Comparison of ENCODE assay signal across 17 cellular contexts in genomic region chr18:45332911-45333310, GRCh38.
DNase-seq lines count a peak whose midpoint lies in the region; ATAC-seq, FAIRE-seq and TF ChIP-seq lines count a peak whose summit lies in the region.
"Had no signal": no experiment of that assay in that cellular context is flagged by ENCODE, and none has a peak within 500 bp of the region (broad histone marks: within the 10 kb centered on the region; RNA-seq: fewer than 3 reads in every experiment).

No MANE protein-coding gene starts in this region.

- H3K79me2 ChIP-seq in keratinocyte (ENCODE audit: control insufficient read depth, insufficient read depth, low read length): no peaks in the 10 kb centered on the region

- H3K9me1 ChIP-seq in keratinocyte (ENCODE audit: control insufficient read depth, extremely low read depth, insufficient read depth, low read length): no peaks in the 10 kb centered on the region

- no peak for TF ChIP-seq POLR2A in uterus (IDR thresholded peaks at IDR 0.05)

- no peak for TF ChIP-seq CTCF in AG10803 (conservative IDR thresholded peaks at IDR 0.05; ENCODE audit: low read length)
- no peak for TF ChIP-seq CTCF in keratinocyte (optimal IDR thresholded peaks at IDR 0.05 in 1 of 3, IDR thresholded peaks at IDR 0.05 in 1 of 3, conservative IDR thresholded peaks at IDR 0.05 in 1 of 3; ENCODE audit: extremely low read depth in 1 of 3, insufficient read depth in 2 of 3, low read length in 3 of 3)
- TF ChIP-seq CTCF in psoas muscle (IDR thresholded peaks at IDR 0.05): no peak
- TF ChIP-seq CTCF in uterus (IDR thresholded peaks at IDR 0.05): no peak

- ATAC-seq in psoas muscle (no peak), HG02678 (IDR thresholded peaks at IDR 0.05; ENCODE audit: unreplicated experiment) (no peak)

- no peak overlapping the region for H3K4me2 ChIP-seq in keratinocyte (ENCODE audit: control insufficient read depth, extremely low read depth, insufficient read depth, low read depth, low read length)

- H3K27ac ChIP-seq in keratinocyte (ENCODE audit: control insufficient read depth, insufficient read depth, low read length): no peak overlapping the region
- peak overlapping the region; percentile 91 for H3K27ac ChIP-seq in psoas muscle
- H3K27ac ChIP-seq in uterus: no peak overlapping the region
- H3K27ac ChIP-seq: C4-2B had no signal

- no peaks in the 10 kb centered on the region for H3K36me3 ChIP-seq in keratinocyte (ENCODE audit: control insufficient read depth in 2 of 2, extremely low read depth in 1 of 2, insufficient read depth in 2 of 2, low read length in 2 of 2)
- H3K36me3 ChIP-seq in psoas muscle (ENCODE audit: insufficient read depth in 1 of 2, low read depth in 1 of 2): no peaks in the 10 kb centered on the region
- no peaks in the 10 kb centered on the region for H3K36me3 ChIP-seq in uterus

- H3K27me3 ChIP-seq in keratinocyte (ENCODE audit: control insufficient read depth, extremely low read depth, insufficient read depth, low read length): no peaks in the 10 kb centered on the region
- no peaks in the 10 kb centered on the region for H3K27me3 ChIP-seq in psoas muscle (ENCODE audit: insufficient read depth in 3 of 3, low read length in 2 of 3)
- no peaks in the 10 kb centered on the region for H3K27me3 ChIP-seq in uterus

- dilution Hi-C loops in keratinocyte (cut with MboI; ENCODE audit: extremely low pct_ligation_motif_present, low sequenced_read_pairs): no loop called here

- DNase-seq in AG10803 (ENCODE audit: low read depth): peak; percentile 45
- peak; percentile 34 for DNase-seq in GM03348 (ENCODE audit: low spot score)
- DNase-seq in keratinocyte (ENCODE audit: low read depth, low spot score): no peak
- DNase-seq in psoas muscle: no peak
- DNase-seq in NOMO-1 (lab: John Stamatoyannopoulos, UW; ENCODE audit: unreplicated experiment in 2 of 2): no peak
- DNase-seq in uterus: no peak
- DNase-seq: ACHN; AML-193; Caco-2; CD4-positive, alpha-beta T cell; GDM1; H9 had no signal

- no peak overlapping the region for H2AFZ ChIP-seq in keratinocyte (ENCODE audit: control insufficient read depth, low read length)

- intact Hi-C loops in psoas muscle (cut with DNase I): loop anchor here (5.0 to 10.0 kb wide), 2 partner anchors 49 to 168 kb away; no protein-coding TSS in a partner anchor
- intact Hi-C loops in uterus (cut with DNase I; ENCODE audit: low total_unique reads): no loop called here

- H3K9ac ChIP-seq in keratinocyte (ENCODE audit: control insufficient read depth, extremely low read depth, insufficient read depth, low read length): no peak overlapping the region

- no peak overlapping the region for H3K4me3 ChIP-seq in AG10803 (ENCODE audit: low read length)
- no peak overlapping the region for H3K4me3 ChIP-seq in keratinocyte (ENCODE audit: control insufficient read depth in 2 of 3, extremely low read depth in 1 of 3, insufficient read depth in 2 of 3, low read depth in 1 of 3, low read length in 3 of 3)
- no peak overlapping the region for H3K4me3 ChIP-seq in psoas muscle
- H3K4me3 ChIP-seq in uterus: no peak overlapping the region

- H3K4me1 ChIP-seq in keratinocyte (ENCODE audit: control insufficient read depth, extremely low read depth, insufficient read depth, low read length) (peaks cover 21% of the 10 kb centered on the region), psoas muscle (peaks cover 77% of the 10 kb centered on the region), uterus (no peaks in the 10 kb centered on the region)
- H3K4me1 ChIP-seq: Caco-2 had no signal

- no peaks in the 10 kb centered on the region for H4K20me1 ChIP-seq in keratinocyte (ENCODE audit: control insufficient read depth, extremely low read depth, insufficient read depth, low read length)

- H3K9me3 ChIP-seq in keratinocyte (ENCODE audit: control insufficient read depth, low read depth, low read length) (no peaks in the 10 kb centered on the region), psoas muscle (no peaks in the 10 kb centered on the region), uterus (no peaks in the 10 kb centered on the region)
- H3K9me3 ChIP-seq: Caco-2 had no signal

- peak; percentile 26 for FAIRE-seq in keratinocyte (lab: Jason Lieb, UNC)
- FAIRE-seq: A204.1, D721Med, H1 had no signal

Comparison
In these comparisons a context has a peak if more than half of its experiments do, and no peak if none do; other contexts are left out.
1. DNase-seq: peak in AG10803 (single experiment) and GM03348 (single experiment); none in keratinocyte (single experiment), psoas muscle (0 of 2), NOMO-1 (0 of 2) and uterus (0 of 2).